In the genomic region with DNA sequence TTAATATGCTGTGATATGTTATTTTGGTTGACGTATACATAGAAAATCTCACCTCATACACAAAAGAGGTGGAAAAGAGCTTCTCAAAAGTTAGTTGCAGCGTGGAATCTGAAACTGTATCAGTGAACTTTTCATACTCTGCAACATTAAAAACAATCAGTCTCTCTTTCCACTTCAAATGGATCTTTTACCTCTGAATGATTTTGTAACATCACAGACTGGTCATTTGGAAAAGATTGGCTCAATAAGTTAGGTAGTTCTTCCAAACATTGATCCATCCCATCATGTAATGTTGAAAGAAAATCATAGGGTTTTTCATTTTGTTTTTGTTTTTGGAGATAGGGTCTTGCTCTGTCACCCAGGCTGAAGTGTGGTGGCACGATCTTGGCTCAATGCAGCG, we compare ENCODE assay signal across 21 cellular contexts.
DNase-seq lines count a peak whose midpoint lies in the region; ATAC-seq, FAIRE-seq and TF ChIP-seq lines count a peak whose summit lies in the region.
"Had no signal": no experiment of that assay in that cellular context is flagged by ENCODE, and none has a peak within 500 bp of the region (broad histone marks: within the 10 kb centered on the region; RNA-seq: fewer than 3 reads in every experiment).

No MANE protein-coding gene starts in this region.

- H4K20me1 ChIP-seq in BLaER1 = no peaks in the 10 kb centered on the region
- H4K20me1 ChIP-seq: BLaER1 treated with 17β-estradiol and CSF1 and Interleukin-3, amounts not matched to agents 10 nM and 100 nM had no signal

- no peak overlapping the region for H3K27ac ChIP-seq in BLaER1
- H3K27ac ChIP-seq: BLaER1 treated with 17β-estradiol and CSF1 and Interleukin-3, amounts not matched to agents 10 nM and 100 nM; C4-2B had no signal

- no peak for TF ChIP-seq CTCF in CD14-positive monocyte (IDR thresholded peaks at IDR 0.05)

- no peak overlapping the region for H3K9ac ChIP-seq in BLaER1
- H3K9ac ChIP-seq: BLaER1 treated with 17β-estradiol and CSF1 and Interleukin-3, amounts not matched to agents 10 nM and 100 nM had no signal

- no peak overlapping the region for H3K4me3 ChIP-seq in BLaER1
- H3K4me3 ChIP-seq: BLaER1 treated with 17β-estradiol and CSF1 and Interleukin-3, amounts not matched to agents 10 nM and 100 nM had no signal

- ATAC-seq in left lobe of liver (peak; percentile 83), GM21447 (IDR thresholded peaks at IDR 0.05; ENCODE audit: unreplicated experiment) (no peak)

- intact Hi-C loops in CD14-positive monocyte (cut with micrococcal nuclease) = no loop called here

- peak; percentile 58 for FAIRE-seq in H54 (lab: Jason Lieb, UNC)
- FAIRE-seq: A204.1, G401.6, GM12891, GM19239 had no signal

- peaks cover 0 to 1% (median 0%) of the 10 kb centered on the region in 3 donors for H3K27me3 Mint-ChIP-seq in CD14-positive monocyte (ENCODE audit: low read depth in 3 of 3)

- H3K9me3 Mint-ChIP-seq in CD14-positive monocyte = peaks cover 10 to 28% (median 17%) of the 10 kb centered on the region in 7 donors

- H3K4me1 Mint-ChIP-seq in CD14-positive monocyte = no peaks in the 10 kb centered on the region
- H3K4me1 Mint-ChIP-seq: CD4-positive, alpha-beta memory T cell; CD4-positive, CD25-positive, alpha-beta regulatory T cell; CD8-positive, alpha-beta memory T cell had no signal

- H3K4me2 ChIP-seq in BLaER1 = 0 out of 2 replicates have a peak overlapping the region, but pooled peaks have one; percentile 37

- H3K36me3 ChIP-seq in BLaER1 = peaks cover 3% of the 10 kb centered on the region; the same call in 1 of the 2 replicates
- H3K36me3 ChIP-seq: BE2C had no signal

- no peak overlapping the region for H3K4me3 Mint-ChIP-seq in CD14-positive monocyte
- H3K4me3 Mint-ChIP-seq: CD4-positive, CD25-positive, alpha-beta regulatory T cell; CD8-positive, alpha-beta memory T cell had no signal

- peaks cover 0 to 5% of the 10 kb centered on the region in 2 donors for H3K36me3 Mint-ChIP-seq in CD14-positive monocyte
- H3K36me3 Mint-ChIP-seq: CD4-positive, CD25-positive, alpha-beta regulatory T cell had no signal

- TF ChIP-seq POLR2A in H54 (IDR thresholded peaks at IDR 0.05; ENCODE audit: low read depth, low read length) = no peak

- H3K27ac Mint-ChIP-seq in CD14-positive monocyte = no peak overlapping the region
- H3K27ac Mint-ChIP-seq: CD4-positive, alpha-beta memory T cell; CD4-positive, CD25-positive, alpha-beta regulatory T cell; CD8-positive, alpha-beta memory T cell had no signal

- H3K4me1 ChIP-seq in BLaER1 = peaks cover 12% of the 10 kb centered on the region
- H3K4me1 ChIP-seq: BE2C had no signal

- H3K9me3 ChIP-seq in BLaER1 = peaks cover 35% of the 10 kb centered on the region
- H3K9me3 ChIP-seq: BE2C had no signal

- no peaks in the 10 kb centered on the region for H3K27me3 ChIP-seq in BLaER1
- H3K27me3 ChIP-seq: BE2C; BLaER1 treated with 17β-estradiol and CSF1 and Interleukin-3, amounts not matched to agents 10 nM and 100 nM had no signal

- no peak for DNase-seq in H54 (ENCODE audit: insufficient read length, low spot score)
- no peak for DNase-seq in left lobe of liver (ENCODE audit: low spot score)
- no peak for DNase-seq in CD14-positive monocyte (ENCODE audit: low spot score)
- no peak for DNase-seq in NCI-H187 (lab: John Stamatoyannopoulos, UW)
- DNase-seq: 8988T; ACHN; BE2C; CD4-positive, alpha-beta memory T cell; CD4-positive, CD25-positive, alpha-beta regulatory T cell; CD8-positive, alpha-beta memory T cell; COR-L47; DMS79 treated with DMSO at 0.1 percent for 48 hours; GF-D8 had no signal
